In genomic region chr1:58784758-58785423, GRCh38 we compare ENCODE assay signal across 8 cellular contexts. TPM values are rescaled to one million over a fixed set of nuclear protein-coding genes. Genes with fewer than 3 reads are reported as not detected.
A peak's percentile ranks its signal among the peaks of the same experiment; 100 is the strongest.
DNase-seq lines count a peak whose midpoint lies in the region; ATAC-seq and TF ChIP-seq lines count a peak whose summit lies in the region.

No MANE protein-coding gene starts in this region.

- H3K9ac ChIP-seq in iPS-18a (ENCODE audit: low read length), result peak overlapping the region; percentile 77

- H3K27me3 ChIP-seq in AG04450 (ENCODE audit: control insufficient read depth, insufficient read depth, low read length) (no peaks in the 10 kb centered on the region), brain microvascular endothelial cell (replicated peaks) (no peaks in the 10 kb centered on the region), iPS-18a (ENCODE audit: control insufficient read depth, insufficient read depth, low read length) (peaks cover 59% of the 10 kb centered on the region), gastrocnemius medialis (no peaks in the 10 kb centered on the region)

- H3K9me3 ChIP-seq in AG04450 (ENCODE audit: control insufficient read depth, insufficient read depth, low read length), result peaks cover 13% of the 10 kb centered on the region; the same call in 1 of the 2 replicates
- H3K9me3 ChIP-seq in iPS-18a (ENCODE audit: control insufficient read depth, low read depth, low read length), result no peaks in the 10 kb centered on the region
- no peaks in the 10 kb centered on the region for H3K9me3 ChIP-seq in gastrocnemius medialis

- H3K27ac ChIP-seq in AG04450 (ENCODE audit: low read depth, low read length), result peak overlapping the region; percentile 99
- H3K27ac ChIP-seq in brain microvascular endothelial cell, result peak overlapping the region; percentile 95
- H3K27ac ChIP-seq in iPS-18a (ENCODE audit: low read length), result no peak overlapping the region
- peak overlapping the region; percentile 91 to 100 (median 99) for H3K27ac ChIP-seq in gastrocnemius medialis

- H3K4me3 ChIP-seq in AG04450 (ENCODE audit: low read depth, low read length) (peak overlapping the region; percentile 82), brain microvascular endothelial cell (ENCODE audit: low read depth, low read length) (peak overlapping the region; percentile 75), iPS-18a (ENCODE audit: low read length) (peak overlapping the region; percentile 80), gastrocnemius medialis (peak overlapping the region; percentile 58 to 97 (median 92))

- ATAC-seq in gastrocnemius medialis, result peak; percentile 36 to 40
- no peak for ATAC-seq in HG02884 (IDR thresholded peaks at IDR 0.05; ENCODE audit: unreplicated experiment)

- TF ChIP-seq POLR2A in GM19099 (IDR thresholded peaks at IDR 0.05; ENCODE audit: extremely low read depth, insufficient read length, low read depth), result peak; percentile 38
- TF ChIP-seq POLR2A in gastrocnemius medialis (IDR thresholded peaks at IDR 0.05), result peak in 1 of 2 donors; percentile 42

- H3K36me3 ChIP-seq in brain microvascular endothelial cell (replicated peaks) (peaks cover 16% of the 10 kb centered on the region), iPS-18a (ENCODE audit: control insufficient read depth, low read depth, low read length) (no peaks in the 10 kb centered on the region), gastrocnemius medialis (peaks cover 0 to 8% of the 10 kb centered on the region in 2 donors)

- DNase-seq in AG04450 (ENCODE audit: low read depth, low spot score) (peak; percentile 86), NCI-H2107 (lab: John Stamatoyannopoulos, UW) (peak; percentile 85), UCSD-AML1 (lab: John Stamatoyannopoulos, UW; ENCODE audit: unreplicated experiment) (peak; percentile 49), brain microvascular endothelial cell (peak; percentile 93), gastrocnemius medialis (peak; percentile 78 to 92)

- CTCF ChIA-PET in AG04450 (lab: Charles Lee), result interaction anchor here (0.6 to 1.1 kb wide), 5 partner anchors 16 to 918 kb away, joined by 3 to 5 read pairs (median 3); no protein-coding TSS in a partner anchor

- TF ChIP-seq CTCF in AG04450 (IDR thresholded peaks at IDR 0.05; ENCODE audit: low read depth, low read length) (peak; percentile 82), brain microvascular endothelial cell (IDR thresholded peaks at IDR 0.05; ENCODE audit: low read depth, low read length, missing control alignments) (peak; percentile 85), gastrocnemius medialis (IDR thresholded peaks at IDR 0.05 in 4 of 5, conservative IDR thresholded peaks at IDR 0.05 in 1 of 5) (peak; percentile 58 to 72 (median 68))

- peaks cover 9% of the 10 kb centered on the region for H3K4me1 ChIP-seq in iPS-18a (ENCODE audit: control insufficient read depth, low read depth, low read length)
- peaks cover 9 to 23% of the 10 kb centered on the region in 2 donors for H3K4me1 ChIP-seq in gastrocnemius medialis

- POLR2A ChIA-PET in AG04450 (lab: Yijun Ruan, JAX), result interaction anchor here (0.6 to 2.4 kb wide), 7 partner anchors 366 to 974 kb away, joined by 9 to 17 read pairs (median 10); partner anchors contain the start of gene FGGY

- in situ Hi-C loops in brain microvascular endothelial cell (cut with HindIII; ENCODE audit: low pct_ligation_motif_present, low sequenced_read_pairs) (no loop called here), gastrocnemius medialis (cut with MboI; ENCODE audit: low sequenced_read_pairs in 4 of 4) (loop anchor here (10.0 to 25.0 kb wide), 5 partner anchors 102 to 910 kb away; partner anchors contain the start of gene FGGY (in 4 of the 4))

- intact Hi-C loops in gastrocnemius medialis (cut with DNase I; ENCODE audit: low total_unique reads), result loop anchor here (1.0 to 10.0 kb wide), 15 partner anchors 31 to 907 kb away; no protein-coding TSS in a partner anchor

RNA-seq across cellular contexts. Expression of gene JUN, which starts 1.0 kb away (rescaled TPM):
- 48.7 and 56.5 TPM in 2 replicates for polyA plus RNA-seq in AG04450 (2011; rRNA removed)
- 95.6 and 108 TPM in 2 replicates for polyA minus RNA-seq in AG04450 (2011; rRNA and poly(A)+ RNA removed)
- 100 to 1,000 TPM in 2 of 4 donors, 10 to 100 TPM in 2; 41.2 to 104 (median 90.8) TPM for total RNA-seq in gastrocnemius medialis
